8 cellular contexts compared by ENCODE assay signal in the genomic region with DNA sequence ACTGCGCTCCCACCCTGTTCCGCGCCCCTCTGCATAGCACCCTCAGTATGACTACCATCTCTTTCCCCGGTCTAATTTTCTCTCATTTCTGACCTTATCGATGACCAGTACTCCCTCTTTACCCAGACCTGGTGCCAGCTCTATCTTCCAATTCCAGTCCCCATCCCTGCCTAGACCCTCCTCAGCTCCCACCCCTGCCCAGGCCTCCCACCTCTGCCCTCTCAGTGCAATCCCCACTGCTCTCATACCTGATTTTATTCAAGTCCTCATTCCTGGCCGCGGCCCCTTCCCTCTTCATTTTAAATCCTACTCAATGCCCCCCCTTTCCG. TPM values are rescaled to one million over a fixed set of nuclear protein-coding genes. Genes with fewer than 3 reads are reported as not detected.
DNase-seq lines count a peak whose midpoint lies in the region; ATAC-seq and TF ChIP-seq lines count a peak whose summit lies in the region.

No MANE protein-coding gene starts in this region.

- H3K27ac ChIP-seq in HL-60 (replicated peaks) (peak overlapping the region; percentile 80), skeletal muscle tissue (ENCODE audit: low read depth, low read length) (peak overlapping the region; percentile 94)

- no peaks in the 10 kb centered on the region for H3K9me3 ChIP-seq in skeletal muscle tissue (ENCODE audit: control insufficient read depth in 3 of 3, low read length in 3 of 3)

- TF ChIP-seq CTCF in HL-60 (IDR thresholded peaks at IDR 0.05; ENCODE audit: insufficient read depth, low read length) (no peak), foreskin fibroblast (IDR thresholded peaks at IDR 0.05; ENCODE audit: low read depth, low read length) (no peak)

- H3K27me3 ChIP-seq in HL-60 (ENCODE audit: insufficient read depth, poor library complexity, severe bottlenecking), result no peaks in the 10 kb centered on the region
- no peaks in the 10 kb centered on the region for H3K27me3 ChIP-seq in skeletal muscle tissue (ENCODE audit: control insufficient read depth in 3 of 3, insufficient read depth in 3 of 3, low read length in 3 of 3)

- peak overlapping the region; percentile 88 to 98 (median 93) for H3K9ac ChIP-seq in skeletal muscle tissue (ENCODE audit: low read depth in 1 of 3, low read length in 3 of 3)

- peaks cover 37 to 58% (median 38%) of the 10 kb centered on the region in 3 donors for H3K4me1 ChIP-seq in skeletal muscle tissue (ENCODE audit: control insufficient read depth in 3 of 3, insufficient read depth in 3 of 3, low read length in 3 of 3)

- peak overlapping the region; percentile 89 for H3K4me3 ChIP-seq in HL-60 (replicated peaks; ENCODE audit: insufficient read depth, low read length)
- peak overlapping the region; percentile 84 to 89 for H3K4me3 ChIP-seq in foreskin fibroblast (ENCODE audit: low read depth in 1 of 2, low read length in 2 of 2)
- peak overlapping the region; percentile 85 to 90 (median 87) for H3K4me3 ChIP-seq in skeletal muscle tissue (ENCODE audit: low read length in 3 of 3)

- DNase-seq in HL-60 (ENCODE audit: low read depth in 1 of 2, low spot score in 1 of 2) (no peak), foreskin fibroblast (peak in 1 of 2 donors; percentile 35), hepatic stellate cell (ENCODE audit: low spot score) (no peak), epidermal melanocyte (ENCODE audit: insufficient read length, low spot score) (no peak)
- peak; percentile 66 for DNase-seq in activated CD8-positive, alpha-beta memory T cell treated with anti-CD3 and anti-CD28 coated beads for 24 hours

- ATAC-seq in HG02678 (IDR thresholded peaks at IDR 0.05; ENCODE audit: unreplicated experiment) (no peak), HG03159 (IDR thresholded peaks at IDR 0.05; ENCODE audit: unreplicated experiment) (no peak)

- no peaks in the 10 kb centered on the region for H3K36me3 ChIP-seq in skeletal muscle tissue (ENCODE audit: control insufficient read depth in 3 of 3, insufficient read depth in 3 of 3, low read length in 3 of 3)

RNA-seq across cellular contexts. Expression of a gene that starts 1.3 kb away (rescaled TPM):
- total RNA-seq in skeletal muscle tissue, result 45.9 TPM
